ENCODE assay signal across 29 cellular contexts in genomic region chr7:81515009-81515408, GRCh38.
DNase-seq lines count a peak whose midpoint lies in the region; ATAC-seq and TF ChIP-seq lines count a peak whose summit lies in the region.
"Had no signal": no experiment of that assay in that cellular context is flagged by ENCODE, and none has a peak within 500 bp of the region (broad histone marks: within the 10 kb centered on the region; RNA-seq: fewer than 3 reads in every experiment).

No MANE protein-coding gene starts in this region.

- peaks cover 6% of the 10 kb centered on the region for H3K4me1 Mint-ChIP-seq in chondrocyte (ENCODE audit: low read depth)
- H3K4me1 Mint-ChIP-seq: B cell, neural crest cell had no signal

- no peak for TF ChIP-seq CTCF in BJ (IDR thresholded peaks at IDR 0.05; ENCODE audit: insufficient read depth, low read depth, low read length)
- no peak for TF ChIP-seq CTCF in chondrocyte (IDR thresholded peaks at IDR 0.05)
- no peak for TF ChIP-seq CTCF in osteoblast (IDR thresholded peaks at IDR 0.05; ENCODE audit: extremely low read depth, low read depth, low read length)

- H3K4me3 Mint-ChIP-seq in chondrocyte (ENCODE audit: unreplicated experiment), result no peak overlapping the region
- H3K4me3 Mint-ChIP-seq: B cell; neural crest cell; stimulated activated naive CD8-positive, alpha-beta T cell treated with anti-CD3 and anti-CD28 coated beads, Interleukin-15, Interleukin-2, amounts not matched to agents 100 ng/mL and 50 ng/mL, for 24 hours had no signal

- H2AFZ ChIP-seq in osteoblast (ENCODE audit: low read length) (no peak overlapping the region), Karpas-422 (ENCODE audit: low read length) (no peak overlapping the region)

- H3K36me3 ChIP-seq in BJ (ENCODE audit: control insufficient read depth, insufficient read depth, low read length) (no peaks in the 10 kb centered on the region), osteoblast (ENCODE audit: insufficient read depth, low read length) (no peaks in the 10 kb centered on the region), Karpas-422 (ENCODE audit: insufficient read depth, low read length) (no peaks in the 10 kb centered on the region)
- H3K36me3 ChIP-seq: gastrocnemius medialis, thyroid gland, WERI-Rb-1 had no signal

- peaks cover 6% of the 10 kb centered on the region for H3K36me3 Mint-ChIP-seq in chondrocyte (ENCODE audit: low read depth)

- CTCF ChIA-PET in BJ (lab: Yijun Ruan, JAX), result interaction anchor here (0.7 kb wide), 1 partner anchor 437 kb away, joined by 3 read pairs; no protein-coding TSS in a partner anchor

- H3K9me3 ChIP-seq in osteoblast (ENCODE audit: low read depth, low read length) (no peaks in the 10 kb centered on the region), Karpas-422 (ENCODE audit: low read length) (peaks cover 34% of the 10 kb centered on the region)
- H3K9me3 ChIP-seq: body of pancreas, gastrocnemius medialis, thyroid gland had no signal

- ATAC-seq in GM21825 (IDR thresholded peaks at IDR 0.05; ENCODE audit: unreplicated experiment) (no peak), GM18909 (IDR thresholded peaks at IDR 0.05; ENCODE audit: poor library complexity, unreplicated experiment) (no peak)
- ATAC-seq: A549, body of pancreas, gastrocnemius medialis had no signal

- peaks cover 13% of the 10 kb centered on the region for H3K9me3 Mint-ChIP-seq in chondrocyte (ENCODE audit: low read depth)
- H3K9me3 Mint-ChIP-seq: stimulated activated naive CD8-positive, alpha-beta T cell treated with anti-CD3 and anti-CD28 coated beads, Interleukin-15, Interleukin-2, amounts not matched to agents 100 ng/mL and 50 ng/mL, for 24 hours had no signal

- H4K20me1 ChIP-seq in osteoblast (ENCODE audit: insufficient read depth, low read length) (no peaks in the 10 kb centered on the region), Karpas-422 (ENCODE audit: insufficient read depth, low read depth, low read length) (no peaks in the 10 kb centered on the region)

- no peak overlapping the region for H3K9ac ChIP-seq in Karpas-422 (ENCODE audit: low read length)

- H3K4me1 ChIP-seq in osteoblast (ENCODE audit: insufficient read depth, low read length), result peaks cover 4% of the 10 kb centered on the region
- no peaks in the 10 kb centered on the region for H3K4me1 ChIP-seq in Karpas-422 (ENCODE audit: low read length)
- H3K4me1 ChIP-seq: A549, body of pancreas, gastrocnemius medialis, thyroid gland had no signal

- no peak overlapping the region for H3K27ac ChIP-seq in osteoblast (ENCODE audit: low read depth, low read length)
- no peak overlapping the region for H3K27ac ChIP-seq in Karpas-422 (ENCODE audit: low read length)
- H3K27ac ChIP-seq: A549, body of pancreas, epithelial cell of prostate, gastrocnemius medialis, thyroid gland, WERI-Rb-1 had no signal

- H3K27ac Mint-ChIP-seq in chondrocyte (ENCODE audit: unreplicated experiment), result peak overlapping the region; percentile 14
- H3K27ac Mint-ChIP-seq: B cell; stimulated activated naive CD8-positive, alpha-beta T cell treated with anti-CD3 and anti-CD28 coated beads, Interleukin-15, Interleukin-2, amounts not matched to agents 100 ng/mL and 50 ng/mL, for 24 hours had no signal

- H3K9me2 ChIP-seq in Karpas-422 (replicated peaks; ENCODE audit: insufficient read depth, low read length), result no peaks in the 10 kb centered on the region

- POLR2A ChIA-PET in BJ (lab: Charles Lee), result no interaction called here

- H3K4me2 ChIP-seq in osteoblast (ENCODE audit: insufficient read depth, low read length) (no peak overlapping the region), Karpas-422 (ENCODE audit: low read depth, low read length, poor library complexity, severe bottlenecking) (no peak overlapping the region)
- H3K4me2 ChIP-seq: A549 had no signal

- H3K4me3 ChIP-seq in BJ (ENCODE audit: low read depth, low read length) (no peak overlapping the region), osteoblast (ENCODE audit: insufficient read depth, low read length) (no peak overlapping the region), Karpas-422 (ENCODE audit: low read length) (no peak overlapping the region)
- H3K4me3 ChIP-seq: A549, body of pancreas, gastrocnemius medialis, thyroid gland had no signal

- H3K79me2 ChIP-seq in osteoblast (ENCODE audit: insufficient read depth, low read length) (no peaks in the 10 kb centered on the region), Karpas-422 (ENCODE audit: low read length) (no peaks in the 10 kb centered on the region)

- DNase-seq in BJ (ENCODE audit: low read depth) (peak; percentile 31), LHCN-M2 (ENCODE audit: low read depth) (peak; percentile 91), chondrocyte (ENCODE audit: low spot score) (no peak), osteoblast (ENCODE audit: insufficient read length, low spot score, missing footprints) (peak; percentile 45), Karpas-422 (no peak), cortex of kidney (lab: John Stamatoyannopoulos, UW) (no peak)
- DNase-seq: activated CD4-positive, alpha-beta T cell treated with anti-CD3 and anti-CD28 coated beads for 48 hours; activated T-cell treated with anti-CD3 and anti-CD28 coated beads, Interleukin-2, amount 50 U/mL, for 48 hours; body of pancreas; DMS153; effector CD4-positive, alpha-beta T cell; gastrocnemius medialis; H7; KG1; MV-4-11; NCI-H146; NCI-H2107; NCI-H510A; posterior cingulate gyrus; SHP77; thyroid gland; WERI-Rb-1 had no signal

- no peaks in the 10 kb centered on the region for H3K27me3 Mint-ChIP-seq in chondrocyte (ENCODE audit: low read depth)
- H3K27me3 Mint-ChIP-seq: B cell; stimulated activated naive CD8-positive, alpha-beta T cell treated with anti-CD3 and anti-CD28 coated beads, Interleukin-15, Interleukin-2, amounts not matched to agents 100 ng/mL and 50 ng/mL, for 24 hours had no signal

- no peaks in the 10 kb centered on the region for H3K27me3 ChIP-seq in BJ (ENCODE audit: control insufficient read depth, insufficient read depth, low read length)
- H3K27me3 ChIP-seq in osteoblast (ENCODE audit: insufficient read depth, low read length), result no peaks in the 10 kb centered on the region
- H3K27me3 ChIP-seq in Karpas-422 (ENCODE audit: low read length), result no peaks in the 10 kb centered on the region
- H3K27me3 ChIP-seq: gastrocnemius medialis, thyroid gland had no signal

Comparison
In these comparisons a context has a peak if more than half of its experiments do, and no peak if none do; other contexts are left out.
1. DNase-seq: peak in BJ (single experiment), LHCN-M2 (single experiment) and osteoblast (single experiment); none in chondrocyte (single experiment), Karpas-422 (single experiment) and cortex of kidney (single experiment).